8 cellular contexts compared by ENCODE assay signal in the genomic region with DNA sequence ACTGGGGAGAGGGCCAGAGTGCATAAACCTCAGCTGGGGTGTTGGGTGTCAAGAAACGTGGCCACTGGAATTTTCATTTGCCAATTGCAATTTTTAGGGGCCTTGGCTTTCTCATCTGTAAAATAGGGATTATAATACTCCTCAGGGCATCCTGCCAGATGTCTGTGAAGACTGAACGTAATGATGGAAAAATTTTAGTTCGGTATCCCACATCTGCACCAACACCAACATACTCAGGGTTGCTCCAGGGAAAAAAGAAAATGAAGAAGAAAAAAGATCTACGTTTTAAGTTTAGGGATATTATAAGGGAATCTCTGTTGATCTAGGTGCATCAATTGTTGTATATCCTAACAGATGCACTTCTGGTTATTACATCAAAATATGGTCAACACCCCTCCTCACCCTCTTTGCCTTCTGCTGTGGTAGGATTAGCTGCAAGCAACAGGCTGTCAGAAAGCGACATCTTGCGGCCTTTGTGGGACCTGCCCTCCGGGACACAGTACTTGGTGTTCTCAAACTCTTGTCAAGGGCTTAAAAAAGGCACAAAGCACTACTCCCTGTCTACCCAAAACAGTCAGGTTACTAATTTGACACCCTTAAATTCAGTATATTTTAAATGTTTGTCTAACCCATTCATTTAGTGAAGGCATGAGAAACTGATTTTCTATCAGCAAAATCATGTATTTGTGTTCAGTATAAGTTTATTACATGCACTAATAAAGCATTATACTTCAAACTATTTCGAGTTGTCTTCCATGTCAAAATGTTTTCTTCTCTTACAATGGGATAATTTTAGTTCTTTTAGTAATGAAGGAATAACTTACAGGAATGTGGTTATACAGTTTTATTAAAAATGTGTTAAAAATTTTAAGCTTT. TPM values are rescaled to one million over a fixed set of nuclear protein-coding genes. Genes with fewer than 3 reads are reported as not detected.
DNase-seq lines count a peak whose midpoint lies in the region; ATAC-seq, FAIRE-seq and TF ChIP-seq lines count a peak whose summit lies in the region.

No MANE protein-coding gene starts in this region.

- POLR2A ChIA-PET in activated B cell treated with CpG ODN at 0.5 μM for 24 hours (lab: Charles Lee): interaction anchor here (0.6 kb wide), 1 partner anchor 162 kb away, joined by 6 read pairs; no protein-coding TSS in a partner anchor

- no peak for TF ChIP-seq POLR2A in GM12891 (IDR thresholded peaks at IDR 0.05; ENCODE audit: low read depth, low read length)

- no peaks in the 10 kb centered on the region for H3K36me3 Mint-ChIP-seq in activated B cell treated with CpG ODN at 0.5 μM for 24 hours (ENCODE audit: low read depth)

- peak; percentile 86 for TF ChIP-seq CTCF in activated B cell treated with CpG ODN at 0.5 μM for 24 hours (IDR thresholded peaks at IDR 0.05)
- TF ChIP-seq CTCF in cardiac fibroblast (IDR thresholded peaks at IDR 0.05; ENCODE audit: low read depth, low read length): peak; percentile 99
- TF ChIP-seq CTCF in kidney epithelial cell (IDR thresholded peaks at IDR 0.05; ENCODE audit: insufficient read depth, low read length, poor library complexity, severe bottlenecking): peak; percentile 96

- peak; percentile 72 for FAIRE-seq in GM12891 (lab: Jason Lieb, UNC)

- DNase-seq in GM12891 (ENCODE audit: insufficient read length, low spot score): peak; percentile 51
- DNase-seq in NCI-H2196 treated with DMSO at 0.1 percent for 48 hours (lab: John Stamatoyannopoulos, UW; ENCODE audit: unreplicated experiment): peak; percentile 62
- peak; percentile 58 for DNase-seq in activated B cell treated with CpG ODN at 0.5 μM for 24 hours
- DNase-seq in cardiac fibroblast (ENCODE audit: low read depth in 2 of 2): peak; percentile 89
- DNase-seq in kidney epithelial cell (ENCODE audit: low read depth): no peak
- DNase-seq in stimulated activated CD4-positive, alpha-beta T cell treated with anti-CD3 and anti-CD28 coated beads, Interleukin-1b, Interleukin-23, amount 100 ng/mL, for 48 hours: peak; percentile 82

- H3K4me3 Mint-ChIP-seq in activated B cell treated with CpG ODN at 0.5 μM for 24 hours: no peak overlapping the region

- H3K36me3 ChIP-seq in kidney epithelial cell (ENCODE audit: control insufficient read depth, insufficient read depth, low read length): no peaks in the 10 kb centered on the region

- H3K27me3 Mint-ChIP-seq in activated B cell treated with CpG ODN at 0.5 μM for 24 hours: peaks cover 5% of the 10 kb centered on the region

- CTCF ChIA-PET in activated B cell treated with CpG ODN at 0.5 μM for 24 hours (lab: Charles Lee): interaction anchor here (0.7 to 3.3 kb wide), 14 partner anchors 8 to 373 kb away, joined by 3 to 26 read pairs (median 5); partner anchors contain the start of genes NANS, TBC1D2, TRIM14 and TRMO

- H3K4me3 ChIP-seq in cardiac fibroblast (replicated peaks in 1 of 2; ENCODE audit: low read depth in 2 of 2, low read length in 2 of 2) (no peak overlapping the region), kidney epithelial cell (ENCODE audit: low read depth, low read length) (no peak overlapping the region)

- H3K4me1 Mint-ChIP-seq in activated B cell treated with CpG ODN at 0.5 μM for 24 hours: no peaks in the 10 kb centered on the region

- ATAC-seq in HG03095 (IDR thresholded peaks at IDR 0.05; ENCODE audit: unreplicated experiment): peak; percentile 80
- peak; percentile 100 for ATAC-seq in activated B cell treated with CpG ODN at 0.5 μM for 24 hours (ENCODE audit: low read depth)
- ATAC-seq in GM18873 (IDR thresholded peaks at IDR 0.05; ENCODE audit: low FRiP score, unreplicated experiment): no peak

- intact Hi-C loops in activated B cell treated with CpG ODN at 0.5 μM for 24 hours (cut with micrococcal nuclease): loop anchor here (1.0 kb wide), 5 partner anchors 58 to 553 kb away; no protein-coding TSS in a partner anchor

- H3K9me3 Mint-ChIP-seq in activated B cell treated with CpG ODN at 0.5 μM for 24 hours: no peaks in the 10 kb centered on the region

- no peak overlapping the region for H3K27ac Mint-ChIP-seq in activated B cell treated with CpG ODN at 0.5 μM for 24 hours

- no peaks in the 10 kb centered on the region for H3K27me3 ChIP-seq in kidney epithelial cell (ENCODE audit: control insufficient read depth, insufficient read depth, low read length)

TF ChIP-seq in GM12891, 5 proteins besides CTCF, POLR2A, EP300 and RAD21:
- TF ChIP-seq SPI1 (IDR thresholded peaks at IDR 0.05; ENCODE audit: low read depth, low read length) (no peak), TAF1 (IDR thresholded peaks at IDR 0.05; ENCODE audit: low read depth, low read length) (no peak)

RNA-seq across cellular contexts. Expression of gene TBC1D2, which starts 8.3 kb away (rescaled TPM):
- 0.58 TPM for polyA plus RNA-seq in GM12891 (2012; ENCODE audit: low read depth, missing spikeins)
- total RNA-seq in activated B cell treated with CpG ODN at 0.5 μM for 24 hours (2.1 and 2.7 TPM in 2 replicates), kidney epithelial cell (21.4 and 23.6 TPM in 2 replicates)
